Comparison of ENCODE assay signal across 23 cellular contexts in genomic region chr4:3450643-3451042, GRCh38. TPM values are rescaled to one million over a fixed set of nuclear protein-coding genes. Genes with fewer than 3 reads are reported as not detected.
A peak's percentile ranks its signal among the peaks of the same experiment; 100 is the strongest.
DNase-seq lines count a peak whose midpoint lies in the region; ATAC-seq, FAIRE-seq and TF ChIP-seq lines count a peak whose summit lies in the region.
"Had no signal": no experiment of that assay in that cellular context is flagged by ENCODE, and none has a peak within 500 bp of the region (broad histone marks: within the 10 kb centered on the region; RNA-seq: fewer than 3 reads in every experiment).

No MANE protein-coding gene starts in this region.

- dilution Hi-C loops in IMR-90 (cut with HindIII; ENCODE audit: low sequenced_read_pairs, unreplicated experiment) = no loop called here

- no peak overlapping the region for H4K91ac ChIP-seq in IMR-90 (ENCODE audit: insufficient read depth, low read depth, low read length)

- H3K9me1 ChIP-seq in IMR-90 (ENCODE audit: insufficient read depth, low read length) = no peaks in the 10 kb centered on the region; the same call in 1 of the 2 replicates

- H2AK9ac ChIP-seq in IMR-90 (replicated peaks; ENCODE audit: low read depth, low read length, poor library complexity) = no peak overlapping the region

- no peak overlapping the region for H2BK120ac ChIP-seq in IMR-90 (ENCODE audit: low read depth, low read length)

- no peak overlapping the region for H4K8ac ChIP-seq in IMR-90 (ENCODE audit: low read depth in 2 of 2, low read length in 2 of 2)

- H3K9ac ChIP-seq in BLaER1 (peak overlapping the region; percentile 48; the same call in 1 of the 2 replicates), IMR-90 (ENCODE audit: low read depth, low read length) (no peak overlapping the region), kidney (ENCODE audit: low read length in 2 of 2) (no peak overlapping the region)
- H3K9ac ChIP-seq: GM23248 had no signal

- H2AK5ac ChIP-seq in IMR-90 (ENCODE audit: low read depth, low read length) = peak overlapping the region; percentile 24; the same call in 1 of the 2 replicates

- H3K4me1 ChIP-seq in BLaER1 (peaks cover 46% of the 10 kb centered on the region), IMR-90 (ENCODE audit: control insufficient read depth, insufficient read depth, low read length) (peaks cover 7% of the 10 kb centered on the region; the same call in 1 of the 2 replicates), kidney (ENCODE audit: control insufficient read depth in 1 of 2, insufficient read depth in 1 of 2, low read depth in 1 of 2, low read length in 2 of 2) (no peaks in the 10 kb centered on the region), osteoblast (ENCODE audit: insufficient read depth, low read length) (peaks cover 9% of the 10 kb centered on the region)
- H3K4me1 ChIP-seq: HAP-1 had no signal

- POLR2A ChIA-PET in IMR-90 (lab: Charles Lee; ENCODE audit: unreplicated experiment) = no interaction called here

- peak overlapping the region; percentile 84 for H3K27ac ChIP-seq in BLaER1
- H3K27ac ChIP-seq in IMR-90 (ENCODE audit: insufficient read depth, low read length) = no peak overlapping the region
- no peak overlapping the region for H3K27ac ChIP-seq in kidney (ENCODE audit: low read depth in 2 of 2, low read length in 2 of 2)
- no peak overlapping the region for H3K27ac ChIP-seq in osteoblast (ENCODE audit: low read depth, low read length)
- no peak overlapping the region for H3K27ac ChIP-seq in brain microvascular endothelial cell
- H3K27ac ChIP-seq: GM23248 had no signal

- TF ChIP-seq RAD21 in IMR-90 (IDR thresholded peaks at IDR 0.05; ENCODE audit: low read length) = no peak

- no peak for TF ChIP-seq POLR2A in IMR-90 (IDR thresholded peaks at IDR 0.05; ENCODE audit: low read depth, low read length)

- H3K9me3 ChIP-seq in BLaER1 (peaks cover 25% of the 10 kb centered on the region), IMR-90 (ENCODE audit: control insufficient read depth, insufficient read depth, low read length) (peaks cover 9% of the 10 kb centered on the region), kidney (ENCODE audit: control insufficient read depth in 1 of 2, low read length in 2 of 2) (peaks cover 0 to 7% of the 10 kb centered on the region in 2 donors), osteoblast (ENCODE audit: low read depth, low read length) (peaks cover 2% of the 10 kb centered on the region)

- BruUV-seq in IMR-90 (replicated peaks; lab: Mats Ljungman, UMichigan) = no TSS peak

- no peaks in the 10 kb centered on the region for H4K20me1 ChIP-seq in BLaER1
- no peaks in the 10 kb centered on the region; the same call in none of the 2 replicates for H4K20me1 ChIP-seq in IMR-90 (ENCODE audit: insufficient read depth, low read length)
- no peaks in the 10 kb centered on the region for H4K20me1 ChIP-seq in osteoblast (ENCODE audit: insufficient read depth, low read length)

- H3K4ac ChIP-seq in IMR-90 (ENCODE audit: low read depth, low read length) = no peak overlapping the region

- H2AFZ ChIP-seq in IMR-90 (replicated peaks; ENCODE audit: low read length, poor library complexity) (no peak overlapping the region), osteoblast (ENCODE audit: low read length) (no peak overlapping the region)
- H2AFZ ChIP-seq: GM23248 had no signal

- FAIRE-seq in kidney (lab: Jason Lieb, UNC) = no peak
- FAIRE-seq: GM12878, HepG2 had no signal

- H2BK5ac ChIP-seq in IMR-90 (ENCODE audit: low read depth, low read length, poor library complexity, severe bottlenecking) = no peak overlapping the region

- peak overlapping the region; percentile 66 for H3K4me2 ChIP-seq in BLaER1
- H3K4me2 ChIP-seq in IMR-90 (ENCODE audit: low read depth, low read length) = no peak overlapping the region
- no peak overlapping the region for H3K4me2 ChIP-seq in osteoblast (ENCODE audit: insufficient read depth, low read length)

- WGBS in IMR-90 (ENCODE audit: extremely low coverage in 2 of 2, insufficient read length in 1 of 2), 2 experiments = 100% methylated on average over 2 of the region's 4 CpGs; no CpG with 5 or more reads in 1 of the 2 experiments

- no peak overlapping the region for H2BK20ac ChIP-seq in IMR-90 (ENCODE audit: low read depth, low read length)

- ATAC-seq in IMR-90 (ENCODE audit: low read depth) (no peak), HG03095 (IDR thresholded peaks at IDR 0.05; ENCODE audit: unreplicated experiment) (no peak), left colon (no peak)
- ATAC-seq: GM12878 had no signal

- H3K36me3 ChIP-seq in BLaER1 = no peaks in the 10 kb centered on the region
- H3K36me3 ChIP-seq in IMR-90 (ENCODE audit: control insufficient read depth, insufficient read depth, low read length) = no peaks in the 10 kb centered on the region
- H3K36me3 ChIP-seq in kidney (ENCODE audit: control insufficient read depth in 1 of 2, insufficient read depth in 2 of 2, low read length in 2 of 2) = no peaks in the 10 kb centered on the region
- H3K36me3 ChIP-seq in osteoblast (ENCODE audit: insufficient read depth, low read length) = no peaks in the 10 kb centered on the region
- no peaks in the 10 kb centered on the region for H3K36me3 ChIP-seq in brain microvascular endothelial cell (replicated peaks)
- H3K36me3 ChIP-seq: HAP-1 had no signal

- H4K5ac ChIP-seq in IMR-90 (ENCODE audit: low read depth, low read length) = no peak overlapping the region

- H3K23ac ChIP-seq in IMR-90 (ENCODE audit: low read depth, low read length) = no peak overlapping the region

- H3K27me3 ChIP-seq in BLaER1 (no peaks in the 10 kb centered on the region), IMR-90 (ENCODE audit: control insufficient read depth, insufficient read depth, low read length) (peaks cover 2% of the 10 kb centered on the region; the same call in 1 of the 2 replicates), osteoblast (ENCODE audit: insufficient read depth, low read length) (no peaks in the 10 kb centered on the region), brain microvascular endothelial cell (replicated peaks) (no peaks in the 10 kb centered on the region)

- H3K18ac ChIP-seq in IMR-90 (ENCODE audit: low read depth, low read length) = no peak overlapping the region

- H2BK15ac ChIP-seq in IMR-90 (ENCODE audit: low read depth, low read length) = no peak overlapping the region

- DNase-seq in IMR-90 (no peak), kidney (peak; percentile 18), osteoblast (ENCODE audit: insufficient read length, low spot score, missing footprints) (peak; percentile 58), brain microvascular endothelial cell (no peak), left colon (no peak)
- no peak for DNase-seq in activated CD4-positive, alpha-beta T cell treated with anti-CD3 and anti-CD28 coated beads for 1 hour
- DNase-seq: C1 segment of cervical spinal cord; CD4-positive, CD25-positive, alpha-beta regulatory T cell; CD8-positive, alpha-beta memory T cell; COR-L47; DMS 273 treated with DMSO at 0.1 percent for 48 hours; DMS53; DND-41; EL; GM23248 had no signal

- no peaks in the 10 kb centered on the region for H3K79me2 ChIP-seq in osteoblast (ENCODE audit: insufficient read depth, low read length)

- intact Hi-C loops in IMR-90 (cut with micrococcal nuclease) = no loop called here
- intact Hi-C loops in kidney (cut with DNase I) = no loop called here
- intact Hi-C loops in left colon (cut with DNase I, micrococcal nuclease) = no loop called here

- no peaks in the 10 kb centered on the region for H3K79me1 ChIP-seq in IMR-90 (ENCODE audit: low read depth in 1 of 2, low read length in 2 of 2)

- CTCF ChIA-PET in IMR-90 (lab: Yijun Ruan, JAX) = no interaction called here

- TF ChIP-seq CTCF in IMR-90 (conservative IDR thresholded peaks at IDR 0.05; ENCODE audit: low read depth, low read length) (no peak), kidney (IDR thresholded peaks at IDR 0.05; ENCODE audit: borderline replicate concordance, extremely low read depth, insufficient read depth) (no peak), osteoblast (IDR thresholded peaks at IDR 0.05; ENCODE audit: extremely low read depth, low read depth, low read length) (no peak), brain microvascular endothelial cell (IDR thresholded peaks at IDR 0.05; ENCODE audit: low read depth, low read length, missing control alignments) (no peak)

- H3K4me3 ChIP-seq in BLaER1 (no peak overlapping the region), IMR-90 (ENCODE audit: insufficient read depth, low read depth, low read length) (no peak overlapping the region), kidney (ENCODE audit: low read length in 2 of 2) (no peak overlapping the region), osteoblast (ENCODE audit: insufficient read depth, low read length) (no peak overlapping the region), brain microvascular endothelial cell (ENCODE audit: low read depth, low read length) (no peak overlapping the region)
- H3K4me3 ChIP-seq: GM12878, GM23248, HAP-1 had no signal

- H3K56ac ChIP-seq in IMR-90 (ENCODE audit: extremely low read depth, insufficient read depth, low read length) = no peak overlapping the region

- H3K14ac ChIP-seq in IMR-90 (replicated peaks; ENCODE audit: low read depth, low read length) = no peak overlapping the region

- in situ Hi-C loops in IMR-90 (cut with MboI; ENCODE audit: low sequenced_read_pairs) (no loop called here), brain microvascular endothelial cell (cut with HindIII; ENCODE audit: low pct_ligation_motif_present, low sequenced_read_pairs) (no loop called here)

TF ChIP-seq in IMR-90, 13 proteins besides CTCF, POLR2A, EP300 and RAD21 (continues in another document):
- TF ChIP-seq RCOR1 (IDR thresholded peaks at IDR 0.05; ENCODE audit: insufficient replicate concordance, low read length) = no peak
- no peak for TF ChIP-seq MXI1 (IDR thresholded peaks at IDR 0.05; ENCODE audit: borderline replicate concordance, low read depth, low read length)
- TF ChIP-seq MAZ (IDR thresholded peaks at IDR 0.05; ENCODE audit: borderline replicate concordance, low read depth, low read length) = no peak

RNA-seq across cellular contexts. Expression of gene HGFAC, which starts 8.9 kb away (rescaled TPM):
- total RNA-seq in IMR-90 (2012; rRNA removed) (not detected in 2 replicates), kidney (1.6 TPM), osteoblast (not detected in 2 replicates), left colon (not detected)
- polyA plus RNA-seq in IMR-90 (2012; rRNA removed) (0.05 and 0.23 TPM in 2 replicates), kidney (ENCODE audit: insufficient read depth, low read depth, low replicate concordance) (0.86 TPM)
- 0.10 TPM in 1 of 2 replicates, not detected in the other for polyA plus RNA-seq in IMR-90 (2012; cell fraction: cytosol; rRNA removed)
- polyA plus RNA-seq in IMR-90 (2012; cell fraction: nucleus; rRNA removed; ENCODE audit: low replicate concordance) = 1.0 and 3.0 TPM in 2 replicates
- total RNA-seq: CD4-positive, CD25-positive, alpha-beta regulatory T cell; CD8-positive, alpha-beta memory T cell; G401; GM23248 had no signal
- polyA plus RNA-seq: AG04450; CD8-positive, alpha-beta memory T cell; GM12878; GM23248 had no signal

RNA-seq across cellular contexts. Expression of gene DOK7, which starts 12.5 kb away (rescaled TPM):
- total RNA-seq in IMR-90 (2012; rRNA removed) (not detected in 2 replicates), kidney (7.0 TPM), osteoblast (not detected in 2 replicates), left colon (under 1 TPM; 0.24 to 0.70 TPM)
- polyA plus RNA-seq in IMR-90 (2012; rRNA removed) (not detected in 2 replicates), kidney (ENCODE audit: insufficient read depth, low read depth, low replicate concordance) (1.2 TPM)
- 0.01 TPM in 1 of 2 replicates, not detected in the other for polyA plus RNA-seq in IMR-90 (2012; cell fraction: cytosol; rRNA removed)
- polyA plus RNA-seq in IMR-90 (2012; cell fraction: nucleus; rRNA removed; ENCODE audit: low replicate concordance) = 0.10 and 0.12 TPM in 2 replicates
- total RNA-seq: A673; CD4-positive, CD25-positive, alpha-beta regulatory T cell; CD8-positive, alpha-beta memory T cell; G401; GM23248 had no signal
- polyA plus RNA-seq: AG04450; CD8-positive, alpha-beta memory T cell; GM23248 had no signal

Comparison
In these comparisons a context has a peak if more than half of its experiments do, and no peak if none do; other contexts are left out.
1. DNase-seq: peak in kidney (single experiment) and osteoblast (single experiment); none in IMR-90 (single experiment), brain microvascular endothelial cell (single experiment), activated CD4-positive, alpha-beta T cell treated with anti-CD3 and anti-CD28 coated beads for 1 hour (single experiment) and left colon (0 of 2).